1 cellular context compared by ENCODE assay signal in genomic region chr1:112511897-112512296, GRCh38.
TF ChIP-seq lines count a peak whose summit lies in the region.

No MANE protein-coding gene starts in this region.

TF ChIP-seq in IMR-90, 13 proteins besides CTCF, POLR2A, EP300 and RAD21 (continued from another document):
- no peak for TF ChIP-seq ELK1 (IDR thresholded peaks at IDR 0.05; ENCODE audit: borderline replicate concordance, low read depth, low read length)
- TF ChIP-seq NFE2L2 (IDR thresholded peaks at IDR 0.05; ENCODE audit: low read depth, low read length), result no peak
TF ChIP-seq in IMR-90: peak in this region for 0.
